ENCODE assay signal across 8 cellular contexts in the genomic region with DNA sequence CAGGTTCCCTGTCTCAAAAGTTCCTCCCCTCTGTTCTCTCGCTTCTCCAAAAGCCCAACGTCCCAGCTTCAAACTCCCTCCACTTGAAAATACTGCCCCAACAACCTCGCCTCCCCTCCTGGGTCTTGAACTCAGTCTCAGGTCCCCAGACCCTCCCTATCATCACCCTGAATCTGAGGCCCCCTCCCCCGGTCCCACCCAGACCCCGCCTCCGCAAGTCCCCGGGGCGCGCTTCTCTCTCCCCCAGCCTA. TPM values are rescaled to one million over a fixed set of nuclear protein-coding genes. Genes with fewer than 3 reads are reported as not detected.
A peak's percentile ranks its signal among the peaks of the same experiment; 100 is the strongest.
DNase-seq lines count a peak whose midpoint lies in the region; ATAC-seq and TF ChIP-seq lines count a peak whose summit lies in the region.

No MANE protein-coding gene starts in this region.

- H3K27me3 Mint-ChIP-seq in Calu3 (ENCODE audit: unreplicated experiment) = no peaks in the 10 kb centered on the region
- no peaks in the 10 kb centered on the region for H3K27me3 Mint-ChIP-seq in activated T-cell treated with anti-CD3 and anti-CD28 coated beads, Interleukin-2, amount 50 U/mL, for 4 hours (ENCODE audit: low read depth)

- H3K4me3 Mint-ChIP-seq in Calu3 (ENCODE audit: low read depth, unreplicated experiment) = peak overlapping the region; percentile 90
- H3K4me3 Mint-ChIP-seq in activated T-cell treated with anti-CD3 and anti-CD28 coated beads, Interleukin-2, amount 50 U/mL, for 4 hours = peak overlapping the region; percentile 97

- peak overlapping the region; percentile 96 to 100 (median 98) for H3K9ac ChIP-seq in skeletal muscle tissue (ENCODE audit: low read depth in 1 of 3, low read length in 3 of 3)

- no TSS peak for BruUV-seq in Calu3 (replicated peaks; lab: Mats Ljungman, UMichigan)

- peak overlapping the region; percentile 98 for H3K27ac ChIP-seq in right atrium auricular region
- H3K27ac ChIP-seq in skeletal muscle tissue (ENCODE audit: low read depth, low read length) = peak overlapping the region; percentile 99

- H3K4me3 ChIP-seq in right atrium auricular region = peak overlapping the region; percentile 94 to 96
- H3K4me3 ChIP-seq in skeletal muscle tissue (ENCODE audit: low read length in 3 of 3) = peak overlapping the region; percentile 92 to 100 (median 98)

- H3K9me3 ChIP-seq in right atrium auricular region (no peaks in the 10 kb centered on the region), skeletal muscle tissue (ENCODE audit: control insufficient read depth in 3 of 3, low read length in 3 of 3) (no peaks in the 10 kb centered on the region)

- intact Hi-C loops in Calu3 (cut with micrococcal nuclease; ENCODE audit: unreplicated experiment) = loop anchor here (10.0 kb wide), 1 partner anchor 139 kb away; no protein-coding TSS in a partner anchor

- CTCF ChIA-PET in Calu3 (lab: Charles Lee) = interaction anchor here (0.6 to 2.3 kb wide), 5 partner anchors 20 to 504 kb away, joined by 3 to 18 read pairs (median 6); no protein-coding TSS in a partner anchor

- H3K27ac Mint-ChIP-seq in Calu3 (ENCODE audit: unreplicated experiment) = peak overlapping the region; percentile 92

- peaks cover 25% of the 10 kb centered on the region for H3K4me1 Mint-ChIP-seq in Calu3 (ENCODE audit: low read depth, unreplicated experiment)
- H3K4me1 Mint-ChIP-seq in activated T-cell treated with anti-CD3 and anti-CD28 coated beads, Interleukin-2, amount 50 U/mL, for 4 hours (ENCODE audit: low read depth) = peaks cover 17% of the 10 kb centered on the region

- H3K4me1 ChIP-seq in right atrium auricular region (peaks cover 0 to 37% of the 10 kb centered on the region in 2 donors), skeletal muscle tissue (ENCODE audit: control insufficient read depth in 3 of 3, insufficient read depth in 3 of 3, low read length in 3 of 3) (peaks cover 19 to 29% (median 20%) of the 10 kb centered on the region in 3 donors)

- H3K36me3 ChIP-seq in right atrium auricular region = peaks cover 32% of the 10 kb centered on the region
- peaks cover 27 to 30% (median 30%) of the 10 kb centered on the region in 3 donors for H3K36me3 ChIP-seq in skeletal muscle tissue (ENCODE audit: control insufficient read depth in 3 of 3, insufficient read depth in 3 of 3, low read length in 3 of 3)

- no peaks in the 10 kb centered on the region for H3K9me3 Mint-ChIP-seq in Calu3 (ENCODE audit: low read depth, unreplicated experiment)
- no peaks in the 10 kb centered on the region for H3K9me3 Mint-ChIP-seq in activated T-cell treated with anti-CD3 and anti-CD28 coated beads, Interleukin-2, amount 50 U/mL, for 4 hours

- DNase-seq in Calu3 (no peak), right atrium auricular region (ENCODE audit: low spot score) (no peak), DMS153 (lab: John Stamatoyannopoulos, UW) (no peak)
- no peak for DNase-seq in activated T-cell treated with anti-CD3 and anti-CD28 coated beads, Interleukin-2, amount 50 U/mL, for 4 hours
- no peak for DNase-seq in stimulated activated CD4-positive, alpha-beta T cell treated with anti-CD3 and anti-CD28 coated beads, Interleukin-15, amount 100 ng/mL, for 24 hours

- peak; percentile 7 for ATAC-seq in HG03103 (IDR thresholded peaks at IDR 0.05; ENCODE audit: low read depth, unreplicated experiment)
- peak; percentile 8 to 11 for ATAC-seq in activated T-cell treated with anti-CD3 and anti-CD28 coated beads, Interleukin-2, amount 50 U/mL, for 4 hours
- no peak for ATAC-seq in HG03565 (IDR thresholded peaks at IDR 0.05; ENCODE audit: unreplicated experiment)

- H3K27me3 ChIP-seq in right atrium auricular region = no peaks in the 10 kb centered on the region
- H3K27me3 ChIP-seq in skeletal muscle tissue (ENCODE audit: control insufficient read depth in 3 of 3, insufficient read depth in 3 of 3, low read length in 3 of 3) = no peaks in the 10 kb centered on the region

- TF ChIP-seq CTCF in Calu3 (IDR thresholded peaks at IDR 0.05; ENCODE audit: unreplicated experiment) (no peak), right atrium auricular region (IDR thresholded peaks at IDR 0.05) (no peak)

- peaks cover 71% of the 10 kb centered on the region for H3K36me3 Mint-ChIP-seq in Calu3 (ENCODE audit: insufficient read depth, unreplicated experiment)
- peaks cover 5% of the 10 kb centered on the region for H3K36me3 Mint-ChIP-seq in activated T-cell treated with anti-CD3 and anti-CD28 coated beads, Interleukin-2, amount 50 U/mL, for 4 hours (ENCODE audit: insufficient read depth)

RNA-seq across cellular contexts. Expression of a gene that starts 0.3 kb away (rescaled TPM):
- total RNA-seq in Calu3 (2022) (51.9 and 56.7 TPM in 2 replicates), right atrium auricular region (10 to 100 TPM; 19.2 to 25.4 TPM), skeletal muscle tissue (52.2 TPM)
- total RNA-seq in activated T-cell treated with anti-CD3 and anti-CD28 coated beads, Interleukin-2, amount 50 U/mL, for 4 hours = 1 to 10 TPM; 6.4 to 9.5 (median 6.8) TPM

RNA-seq across cellular contexts. Expression of a gene that starts 18.1 kb away (rescaled TPM):
- total RNA-seq in Calu3 (2022) (12.3 and 15.4 TPM in 2 replicates), right atrium auricular region (10 to 100 TPM; 12.7 to 27.2 TPM), skeletal muscle tissue (19.8 TPM)
- total RNA-seq in activated T-cell treated with anti-CD3 and anti-CD28 coated beads, Interleukin-2, amount 50 U/mL, for 4 hours = 10 to 100 TPM; 24.2 to 33.9 (median 33.7) TPM

RNA-seq across cellular contexts. Expression of a gene that starts 21.7 kb away (rescaled TPM):
- total RNA-seq in Calu3 (2022) = 107 and 118 TPM in 2 replicates
- 10 to 100 TPM; 17.0 to 19.2 (median 18.1) TPM for total RNA-seq in activated T-cell treated with anti-CD3 and anti-CD28 coated beads, Interleukin-2, amount 50 U/mL, for 4 hours
- 100 to 1,000 TPM; 123 to 199 TPM for total RNA-seq in right atrium auricular region
- total RNA-seq in skeletal muscle tissue = 141 TPM

RNA-seq across cellular contexts. Expression of a gene that starts 22.9 kb away (rescaled TPM):
- total RNA-seq in Calu3 (2022) (0.80 and 1.3 TPM in 2 replicates), right atrium auricular region (1 to 10 TPM; 5.2 to 5.5 TPM), skeletal muscle tissue (0.52 TPM)
- 1 to 10 TPM; 1.2 to 2.1 (median 1.8) TPM for total RNA-seq in activated T-cell treated with anti-CD3 and anti-CD28 coated beads, Interleukin-2, amount 50 U/mL, for 4 hours

RNA-seq across cellular contexts. Expression of a gene that starts 30.7 kb away (rescaled TPM):
- total RNA-seq in Calu3 (2022) = 1.6 and 1.8 TPM in 2 replicates
- total RNA-seq in activated T-cell treated with anti-CD3 and anti-CD28 coated beads, Interleukin-2, amount 50 U/mL, for 4 hours = under 1 TPM; 0.71 to 0.82 (median 0.79) TPM
- total RNA-seq in right atrium auricular region = 1 to 10 TPM; 4.8 to 5.1 TPM
- 8.4 TPM for total RNA-seq in skeletal muscle tissue
